8 cellular contexts compared by ENCODE assay signal in the genomic region with DNA sequence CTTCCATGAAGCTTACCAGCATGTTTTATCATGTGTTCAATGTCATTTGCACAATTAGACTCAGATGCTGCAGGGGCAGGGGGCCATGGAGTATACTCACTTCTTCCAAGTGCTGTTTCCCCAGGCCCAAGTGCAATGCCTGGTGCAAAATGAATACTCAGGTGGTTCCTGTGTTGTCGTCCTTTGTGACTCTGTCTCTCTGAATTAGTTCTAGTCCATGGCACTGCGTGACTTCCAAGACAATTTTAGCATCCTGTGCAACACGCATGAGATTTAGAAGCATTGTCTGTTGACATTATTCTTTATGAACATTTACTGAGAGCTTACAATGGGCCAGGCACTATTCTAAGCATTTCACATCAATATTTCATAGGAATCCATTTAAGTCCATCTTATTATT.
"Had no signal": no experiment of that assay in that cellular context is flagged by ENCODE, and none has a peak within 500 bp of the region (broad histone marks: within the 10 kb centered on the region; RNA-seq: fewer than 3 reads in every experiment).

No MANE protein-coding gene starts in this region.

- ATAC-seq: GM23338, HCT116 had no signal

- DNase-seq: GM23248, GOT3, H7, H9, HCEC 1CT, HFFc6 had no signal
